9 cellular contexts compared by ENCODE assay signal in genomic region chr7:47100815-47101435, GRCh38.
DNase-seq lines count a peak whose midpoint lies in the region; ATAC-seq and TF ChIP-seq lines count a peak whose summit lies in the region.
"Had no signal": no experiment of that assay in that cellular context is flagged by ENCODE, and none has a peak within 500 bp of the region (broad histone marks: within the 10 kb centered on the region; RNA-seq: fewer than 3 reads in every experiment).

No MANE protein-coding gene starts in this region.

- H3K36me3 ChIP-seq in HCT116 (ENCODE audit: control insufficient read depth in 1 of 2, insufficient read depth in 2 of 2, low read length in 2 of 2), result no peaks in the 10 kb centered on the region
- H3K36me3 ChIP-seq: tibial nerve had no signal

- peak overlapping the region; percentile 98 for H2AFZ ChIP-seq in HCT116 (ENCODE audit: low read depth, low read length, poor library complexity, severe bottlenecking)

- DNase-seq in AG09319 (ENCODE audit: extremely low read depth, low read depth) (peak; percentile 14), HCT116 (ENCODE audit: low read depth, low spot score) (peak; percentile 61), RKO (ENCODE audit: low spot score) (peak; percentile 54), fibroblast of pulmonary artery (ENCODE audit: low read depth) (peak; percentile 69), stromal cell of bone marrow (ENCODE audit: low read depth) (peak; percentile 45), NCI-H2081 treated with DMSO at 0.1 percent for 48 hours (lab: John Stamatoyannopoulos, UW) (no peak), C1 segment of cervical spinal cord (lab: John Stamatoyannopoulos, UW) (no peak)

- peak; percentile 98 for ATAC-seq in HCT116
- ATAC-seq in GM19328 (IDR thresholded peaks at IDR 0.05; ENCODE audit: unreplicated experiment), result no peak

- peaks cover 0 to 3% of the 10 kb centered on the region in 2 experiments; a peak in 1 of 4 replicates for H3K4me1 ChIP-seq in HCT116 (ENCODE audit: control insufficient read depth in 1 of 2, insufficient read depth in 2 of 2, low read length in 2 of 2)
- H3K4me1 ChIP-seq: tibial nerve had no signal

- RAD21 ChIA-PET in HCT116 (lab: Charles Lee; ENCODE audit: low non-redundant PET in 1 of 2, low total read pairs in 2 of 2, uncharacterized antibody in 2 of 2, unreplicated experiment in 2 of 2), result no interaction called here

- H3K9ac ChIP-seq in HCT116 (ENCODE audit: low read length), result peak overlapping the region; percentile 12; the same call in 1 of the 2 replicates

- no TSS peak for BruUV-seq in HCT116 (replicated peaks; lab: Mats Ljungman, UMichigan)

- CTCF ChIA-PET in HCT116 (lab: Charles Lee), result interaction anchor here (0.5 to 1.8 kb wide), 19 partner anchors 8 to 1210 kb away, joined by 3 to 12 read pairs (median 3); no protein-coding TSS in a partner anchor

- no peaks in the 10 kb centered on the region for H3K27me3 ChIP-seq in HCT116 (ENCODE audit: insufficient read depth, low read length)
- H3K27me3 ChIP-seq: tibial nerve had no signal

- POLR2A ChIA-PET in HCT116 (lab: Charles Lee), result no interaction called here

- no peaks in the 10 kb centered on the region for H3K9me3 ChIP-seq in HCT116 (ENCODE audit: control insufficient read depth in 1 of 2, insufficient read depth in 1 of 2, low read depth in 1 of 2, low read length in 2 of 2)
- H3K9me3 ChIP-seq: tibial nerve had no signal

- no peaks in the 10 kb centered on the region for H4K20me1 ChIP-seq in HCT116 (ENCODE audit: insufficient read depth)

- intact Hi-C loops in HCT116 (cut with micrococcal nuclease), result no loop called here

- H3K9me2 ChIP-seq in HCT116 (ENCODE audit: insufficient read depth), result no peaks in the 10 kb centered on the region

- no peak for TF ChIP-seq POLR2A in HCT116 (IDR thresholded peaks at IDR 0.05; ENCODE audit: borderline replicate concordance, extremely low read depth, insufficient read depth, insufficient read length)

- H3K4me3 ChIP-seq in HCT116 (replicated peaks in 1 of 2; ENCODE audit: low read depth in 1 of 2, low read length in 2 of 2) (peak overlapping the region; percentile 17 to 45; a peak in 3 of 4 replicates), fibroblast of pulmonary artery (replicated peaks; ENCODE audit: low read depth, low read length) (no peak overlapping the region)
- H3K4me3 ChIP-seq: tibial nerve had no signal

- TF ChIP-seq CTCF in AG09319 (IDR thresholded peaks at IDR 0.05; ENCODE audit: low read depth, low read length), result peak; percentile 73
- peak; percentile 52 to 94 (median 89); a peak in 4 of 6 replicates for TF ChIP-seq CTCF in HCT116 (IDR thresholded peaks at IDR 0.05 in 2 of 3, conservative IDR thresholded peaks at IDR 0.05 in 1 of 3; ENCODE audit: borderline replicate concordance in 1 of 3, insufficient read depth in 1 of 3, low read depth in 2 of 3, low read length in 2 of 3)
- TF ChIP-seq CTCF in fibroblast of pulmonary artery (IDR thresholded peaks at IDR 0.05; ENCODE audit: low read length, missing control alignments), result peak; percentile 76

- no peak overlapping the region for H3K27ac ChIP-seq in HCT116 (ENCODE audit: low read depth, low read length)
- H3K27ac ChIP-seq: tibial nerve had no signal

- H3K4me2 ChIP-seq in HCT116 (ENCODE audit: low read length), result peak overlapping the region; percentile 71

- peak; percentile 69 for TF ChIP-seq RAD21 in HCT116 (IDR thresholded peaks at IDR 0.05; ENCODE audit: low read depth)

- H3K79me2 ChIP-seq in HCT116 (ENCODE audit: insufficient read depth, low read length), result no peaks in the 10 kb centered on the region

TF ChIP-seq in HCT116, 20 proteins besides CTCF, POLR2A, EP300 and RAD21:
- TF ChIP-seq FOSL1 (IDR thresholded peaks at IDR 0.05; ENCODE audit: low read depth) (no peak), YY1 (IDR thresholded peaks at IDR 0.05; ENCODE audit: extremely low read depth, insufficient replicate concordance, low read depth, low read length) (peak; percentile 41), CBX3 (IDR thresholded peaks at IDR 0.05; ENCODE audit: low read depth) (peak; percentile 74)

Comparison
In these comparisons a context has a peak if more than half of its experiments do, and no peak if none do; other contexts are left out.
1. DNase-seq: peak in AG09319 (single experiment), HCT116 (single experiment), RKO (single experiment), fibroblast of pulmonary artery (single experiment) and stromal cell of bone marrow (single experiment); none in NCI-H2081 treated with DMSO at 0.1 percent for 48 hours (single experiment) and C1 segment of cervical spinal cord (0 of 14).
2. Peak in every context shown above with its lines, with median percentiles within 50 percentile points of each other: CTCF ChIP-seq.